In genomic region chr17:40458001-40458791, GRCh38 we compare ENCODE assay signal across 12 cellular contexts. TPM values are rescaled to one million over a fixed set of nuclear protein-coding genes. Genes with fewer than 3 reads are reported as not detected.
A peak's percentile ranks its signal among the peaks of the same experiment; 100 is the strongest.
DNase-seq lines count a peak whose midpoint lies in the region; ATAC-seq and TF ChIP-seq lines count a peak whose summit lies in the region.
"Had no signal": no experiment of that assay in that cellular context is flagged by ENCODE, and none has a peak within 500 bp of the region (broad histone marks: within the 10 kb centered on the region; RNA-seq: fewer than 3 reads in every experiment).

No MANE protein-coding gene starts in this region.

- DNase-seq in ELR (ENCODE audit: low read depth) (peak; percentile 76), SJCRH30 (peak; percentile 40 to 43), foreskin melanocyte (peak; percentile 53), HEK293T (ENCODE audit: extremely low spot score) (no peak)
- DNase-seq in CD4-positive, alpha-beta memory T cell, result no peak
- no peak for DNase-seq in CD8-positive, alpha-beta T cell
- DNase-seq: T-helper 1 cell, upper lobe of left lung had no signal

- POLR2A ChIA-PET in CD4-positive, alpha-beta memory T cell (lab: Charles Lee; ENCODE audit: partially characterized antibody), result interaction anchor here (1.6 kb wide), 1 partner anchor 51 kb away, joined by 3 read pairs; no protein-coding TSS in a partner anchor
- POLR2A ChIA-PET in CD8-positive, alpha-beta T cell (lab: Charles Lee), result no interaction called here
- POLR2A ChIA-PET in HEK293T (lab: Yijun Ruan, JAX), result interaction anchor here (0.9 to 1.2 kb wide), 2 partner anchors 14 to 40 kb away, joined by 3 read pairs; partner anchors contain the start of gene TOP2A

- H3K36me3 Mint-ChIP-seq in CD4-positive, alpha-beta memory T cell, result peaks cover 0 to 3% of the 10 kb centered on the region in 2 donors
- no peaks in the 10 kb centered on the region for H3K36me3 Mint-ChIP-seq in CD8-positive, alpha-beta T cell

- H3K4me3 ChIP-seq in SJCRH30 (no peak overlapping the region), rectal smooth muscle tissue (ENCODE audit: low read length) (no peak overlapping the region)
- no peak overlapping the region for H3K4me3 ChIP-seq in CD4-positive, alpha-beta memory T cell (ENCODE audit: low read length in 2 of 2)
- no peak overlapping the region for H3K4me3 ChIP-seq in CD8-positive, alpha-beta T cell (ENCODE audit: low read depth, low read length)
- H3K4me3 ChIP-seq: upper lobe of left lung had no signal

- H3K27me3 Mint-ChIP-seq in CD4-positive, alpha-beta memory T cell, result no peaks in the 10 kb centered on the region
- H3K27me3 Mint-ChIP-seq in CD8-positive, alpha-beta T cell (ENCODE audit: low read depth), result no peaks in the 10 kb centered on the region
- H3K27me3 Mint-ChIP-seq: activated T-helper 17 cell treated with anti-CD3 and anti-CD28 coated beads, Interleukin-2, amount 50 U/mL, for 72 hours had no signal

- peak overlapping the region in 1 of 7 donors; percentile 41 for H3K27ac Mint-ChIP-seq in CD4-positive, alpha-beta memory T cell
- H3K27ac Mint-ChIP-seq in CD8-positive, alpha-beta T cell, result no peak overlapping the region
- H3K27ac Mint-ChIP-seq: activated T-helper 17 cell treated with anti-CD3 and anti-CD28 coated beads, Interleukin-2, amount 50 U/mL, for 72 hours had no signal

- no peak for ATAC-seq in CD8-positive, alpha-beta T cell
- no peak for ATAC-seq in GM21390 (IDR thresholded peaks at IDR 0.05; ENCODE audit: unreplicated experiment)
- ATAC-seq: activated T-helper 17 cell treated with anti-CD3 and anti-CD28 coated beads, Interleukin-2, amount 50 U/mL, for 72 hours; HCT116 had no signal

- H3K27me3 ChIP-seq in SJCRH30 (no peaks in the 10 kb centered on the region), rectal smooth muscle tissue (ENCODE audit: control insufficient read depth, insufficient read depth, low read length) (no peaks in the 10 kb centered on the region)
- H3K27me3 ChIP-seq in CD4-positive, alpha-beta memory T cell (ENCODE audit: insufficient read depth, low read length), result no peaks in the 10 kb centered on the region
- H3K27me3 ChIP-seq in CD8-positive, alpha-beta T cell (ENCODE audit: insufficient read depth, low read length), result no peaks in the 10 kb centered on the region
- H3K27me3 ChIP-seq: upper lobe of left lung had no signal

- intact Hi-C loops in CD4-positive, alpha-beta memory T cell (cut with micrococcal nuclease), result no loop called here
- intact Hi-C loops in CD8-positive, alpha-beta T cell (cut with DNase I, micrococcal nuclease), result no loop called here

- CTCF ChIA-PET in CD4-positive, alpha-beta memory T cell (lab: Charles Lee; ENCODE audit: partially characterized antibody), result interaction anchor here (4.8 kb wide), 1 partner anchor 17 kb away, joined by 22 read pairs; no protein-coding TSS in a partner anchor
- CTCF ChIA-PET in CD8-positive, alpha-beta T cell (lab: Charles Lee), result interaction anchor here (0.7 to 2.0 kb wide), 3 partner anchors 10 to 266 kb away, joined by 3 to 5 read pairs (median 3); no protein-coding TSS in a partner anchor
- CTCF ChIA-PET in HEK293T (lab: Yijun Ruan, JAX), result interaction anchor here (0.7 kb wide), 1 partner anchor 130 kb away, joined by 3 read pairs; no protein-coding TSS in a partner anchor

- H3K4me1 Mint-ChIP-seq in CD4-positive, alpha-beta memory T cell, result no peaks in the 10 kb centered on the region
- H3K4me1 Mint-ChIP-seq in CD8-positive, alpha-beta T cell (ENCODE audit: low read depth), result no peaks in the 10 kb centered on the region
- H3K4me1 Mint-ChIP-seq: activated T-helper 17 cell treated with anti-CD3 and anti-CD28 coated beads, Interleukin-2, amount 50 U/mL, for 72 hours had no signal

- no peaks in the 10 kb centered on the region for H3K9me3 ChIP-seq in SJCRH30 (replicated peaks)
- H3K9me3 ChIP-seq in CD4-positive, alpha-beta memory T cell (ENCODE audit: control insufficient read depth in 1 of 2, low read length in 2 of 2), result no peaks in the 10 kb centered on the region
- H3K9me3 ChIP-seq in CD8-positive, alpha-beta T cell (ENCODE audit: low read length), result no peaks in the 10 kb centered on the region
- H3K9me3 ChIP-seq: upper lobe of left lung had no signal

- H3K4me3 Mint-ChIP-seq in CD4-positive, alpha-beta memory T cell, result no peak overlapping the region
- H3K4me3 Mint-ChIP-seq in CD8-positive, alpha-beta T cell, result no peak overlapping the region
- H3K4me3 Mint-ChIP-seq: activated T-helper 17 cell treated with anti-CD3 and anti-CD28 coated beads, Interleukin-2, amount 50 U/mL, for 72 hours had no signal

- H3K4me1 ChIP-seq in SJCRH30 (peaks cover 28% of the 10 kb centered on the region), rectal smooth muscle tissue (ENCODE audit: control insufficient read depth, insufficient read depth, low read length) (peaks cover 77% of the 10 kb centered on the region)
- no peaks in the 10 kb centered on the region for H3K4me1 ChIP-seq in CD4-positive, alpha-beta memory T cell (ENCODE audit: insufficient read depth, low read length)
- H3K4me1 ChIP-seq in CD8-positive, alpha-beta T cell (ENCODE audit: insufficient read depth, low read length), result no peaks in the 10 kb centered on the region

- TF ChIP-seq CTCF in CD8-positive, alpha-beta T cell (IDR thresholded peaks at IDR 0.05), result no peak

- no peak overlapping the region for H3K9ac ChIP-seq in rectal smooth muscle tissue (ENCODE audit: low read length)

- no peaks in the 10 kb centered on the region for H3K36me3 ChIP-seq in SJCRH30
- H3K36me3 ChIP-seq in rectal smooth muscle tissue (ENCODE audit: control insufficient read depth, insufficient read depth, low read length), result peaks cover 27% of the 10 kb centered on the region
- peaks cover 4% of the 10 kb centered on the region for H3K36me3 ChIP-seq in CD4-positive, alpha-beta memory T cell (ENCODE audit: insufficient read depth, low read length)
- no peaks in the 10 kb centered on the region for H3K36me3 ChIP-seq in CD8-positive, alpha-beta T cell (ENCODE audit: insufficient read depth, low read length)

- no peak overlapping the region for H3K27ac ChIP-seq in SJCRH30
- peak overlapping the region; percentile 51 for H3K27ac ChIP-seq in rectal smooth muscle tissue (ENCODE audit: low read depth, low read length)
- H3K27ac ChIP-seq in CD4-positive, alpha-beta memory T cell (ENCODE audit: low read depth, low read length), result no peak overlapping the region
- no peak overlapping the region for H3K27ac ChIP-seq in CD8-positive, alpha-beta T cell (ENCODE audit: low read depth, low read length)

- H3K9me3 Mint-ChIP-seq in CD4-positive, alpha-beta memory T cell, result no peaks in the 10 kb centered on the region
- H3K9me3 Mint-ChIP-seq in CD8-positive, alpha-beta T cell, result no peaks in the 10 kb centered on the region
- H3K9me3 Mint-ChIP-seq: activated T-helper 17 cell treated with anti-CD3 and anti-CD28 coated beads, Interleukin-2, amount 50 U/mL, for 72 hours had no signal

TF ChIP-seq in HEK293T, 16 proteins besides CTCF, POLR2A, EP300 and RAD21:
- TF ChIP-seq SUZ12 (IDR thresholded peaks at IDR 0.05), result no peak
- TF ChIP-seq, protein P1, sequence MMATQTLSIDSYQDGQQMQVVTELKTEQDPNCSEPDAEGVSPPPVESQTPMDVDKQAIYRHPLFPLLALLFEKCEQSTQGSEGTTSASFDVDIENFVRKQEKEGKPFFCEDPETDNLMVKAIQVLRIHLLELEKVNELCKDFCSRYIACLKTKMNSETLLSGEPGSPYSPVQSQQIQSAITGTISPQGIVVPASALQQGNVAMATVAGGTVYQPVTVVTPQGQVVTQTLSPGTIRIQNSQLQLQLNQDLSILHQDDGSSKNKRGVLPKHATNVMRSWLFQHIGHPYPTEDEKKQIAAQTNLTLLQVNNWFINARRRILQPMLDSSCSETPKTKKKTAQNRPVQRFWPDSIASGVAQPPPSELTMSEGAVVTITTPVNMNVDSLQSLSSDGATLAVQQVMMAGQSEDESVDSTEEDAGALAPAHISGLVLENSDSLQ (IDR thresholded peaks at IDR 0.05), result no peak
- no peak for TF ChIP-seq FOXK2 (IDR thresholded peaks at IDR 0.05)
- TF ChIP-seq ELF4 (IDR thresholded peaks at IDR 0.05), result no peak
- no peak for TF ChIP-seq TARDBP (IDR thresholded peaks at IDR 0.05)
- no peak for TF ChIP-seq HDGF (IDR thresholded peaks at IDR 0.05; ENCODE audit: borderline replicate concordance)
- TF ChIP-seq CTBP1 (IDR thresholded peaks at IDR 0.05; ENCODE audit: borderline replicate concordance), result no peak
- TF ChIP-seq ARNT (IDR thresholded peaks at IDR 0.05), result no peak
- no peak for TF ChIP-seq BHLHE40 (IDR thresholded peaks at IDR 0.05; ENCODE audit: borderline replicate concordance)
- TF ChIP-seq FOXM1 (IDR thresholded peaks at IDR 0.05; ENCODE audit: borderline replicate concordance), result no peak
- no peak for TF ChIP-seq SP1 (IDR thresholded peaks at IDR 0.05)
- no peak for TF ChIP-seq NFRKB (IDR thresholded peaks at IDR 0.05)
- TF ChIP-seq L3MBTL2 (conservative IDR thresholded peaks at IDR 0.05), result no peak
- no peak for TF ChIP-seq LEF1 (IDR thresholded peaks at IDR 0.05; ENCODE audit: borderline replicate concordance)
- no peak for TF ChIP-seq FOXA1 (IDR thresholded peaks at IDR 0.05)

RNA-seq across cellular contexts. Expression of gene IGFBP4, which starts 14.9 kb away (rescaled TPM):
- total RNA-seq in SJCRH30 (2014; rRNA removed; shearing (Covaris generic)), result 1.7 and 2.3 TPM in 2 replicates
- total RNA-seq in CD4-positive, alpha-beta memory T cell, result 1 to 10 TPM; 5.3 to 5.8 TPM
- 1 to 10 TPM; 3.3 to 6.1 TPM for polyA plus RNA-seq in CD4-positive, alpha-beta memory T cell
- 1 to 10 TPM; 5.1 to 5.2 TPM for total RNA-seq in CD8-positive, alpha-beta T cell

RNA-seq across cellular contexts. Expression of gene TOP2A, which starts 40.5 kb away (rescaled TPM):
- 524 and 583 TPM in 2 replicates for total RNA-seq in SJCRH30 (2014; rRNA removed; shearing (Covaris generic))
- total RNA-seq in CD4-positive, alpha-beta memory T cell, result 1 to 10 TPM in 1 of 2 experiments, under 1 TPM in 1; 0.47 to 1.1 TPM
- under 1 TPM; 0.10 to 0.14 TPM for polyA plus RNA-seq in CD4-positive, alpha-beta memory T cell
- total RNA-seq in CD8-positive, alpha-beta T cell, result 1 to 10 TPM; 2.9 TPM

RNA-seq across cellular contexts. Expression of gene TNS4, which starts 43.2 kb away (rescaled TPM):
- total RNA-seq in SJCRH30 (2014; rRNA removed; shearing (Covaris generic)), result not detected in 2 replicates
- 1 to 10 TPM in 1 of 2 experiments, under 1 TPM in 1; 0.25 to 1.8 TPM for total RNA-seq in CD4-positive, alpha-beta memory T cell
- under 1 TPM; 0.18 to 0.33 TPM for polyA plus RNA-seq in CD4-positive, alpha-beta memory T cell
- total RNA-seq in CD8-positive, alpha-beta T cell, result 1 to 10 TPM; 1.9 to 2.9 TPM

Comparison
In these comparisons a context has a peak if more than half of its experiments do, and no peak if none do; other contexts are left out.
1. DNase-seq: peak in ELR (single experiment), SJCRH30 (2 of 2) and foreskin melanocyte (single experiment); none in CD4-positive, alpha-beta memory T cell (0 of 5), CD8-positive, alpha-beta T cell (0 of 7) and HEK293T (single experiment).
2. RNA of gene TOP2A, which starts 40.5 kb away (total RNA-seq): 524 to 583 TPM in SJCRH30; 2.9 TPM in CD8-positive, alpha-beta T cell and 0.47 to 1.1 TPM in CD4-positive, alpha-beta memory T cell; every median in the first group is over 100 times any median in the second.